8 cellular contexts compared by ENCODE assay signal in the genomic region with DNA sequence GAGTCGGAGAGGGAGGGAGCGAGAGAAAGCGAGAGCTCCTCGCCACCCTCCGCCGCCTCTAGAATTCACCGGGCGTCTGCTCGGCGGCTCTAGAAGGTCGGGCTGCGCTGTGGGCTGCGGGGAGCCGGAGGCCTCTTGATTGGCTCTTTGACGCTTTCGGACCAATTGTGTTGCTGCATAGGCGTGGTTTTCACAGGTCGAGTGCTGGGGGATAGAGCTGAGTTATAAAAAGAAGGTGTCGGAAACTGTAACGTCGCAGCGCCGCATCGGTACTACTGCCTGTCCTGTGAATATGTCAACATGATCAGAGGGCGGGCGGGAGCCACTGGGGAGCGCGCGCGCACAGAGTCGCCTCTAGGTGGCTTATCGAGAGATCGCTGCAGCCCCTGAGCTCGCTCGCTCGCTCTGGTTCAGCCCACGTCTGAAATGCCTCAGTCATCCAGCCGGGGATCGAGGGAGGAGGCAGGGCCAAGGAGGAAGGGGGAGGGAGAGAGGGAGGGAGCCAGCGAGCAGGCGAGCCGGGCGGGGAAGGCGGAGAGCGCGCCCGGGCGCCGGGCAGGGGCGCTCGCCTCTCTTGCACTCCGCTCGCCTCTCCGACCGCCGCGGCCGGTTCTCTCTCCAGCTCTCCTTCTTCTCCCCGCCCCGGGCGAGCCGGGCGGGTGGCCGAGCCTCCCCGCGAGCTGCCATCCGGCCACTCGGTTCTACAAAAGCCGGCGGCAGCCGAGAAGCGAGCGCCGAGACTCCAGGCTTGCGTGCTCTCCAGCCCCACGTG. TPM values are rescaled to one million over a fixed set of nuclear protein-coding genes. Genes with fewer than 3 reads are reported as not detected.
A peak's percentile ranks its signal among the peaks of the same experiment; 100 is the strongest.
DNase-seq lines count a peak whose midpoint lies in the region; ATAC-seq and TF ChIP-seq lines count a peak whose summit lies in the region.

Gene TBX3 (minus strand): TSS at position 78 of the 772 bp plus-strand sequence. CDS start 975 bp downstream, outside the sequence.

- H3K4me3 ChIP-seq in BJ (ENCODE audit: low read depth, low read length) = peak within 1 kb of the TSS; percentile 93
- peak within 1 kb of the TSS; percentile 70 for H3K4me3 ChIP-seq in NT2/D1 (ENCODE audit: insufficient read length, low read depth)

- H3K27me3 ChIP-seq in BJ (ENCODE audit: control insufficient read depth, insufficient read depth, low read length) (no peaks in the 10 kb centered on the region), NT2/D1 (ENCODE audit: insufficient read depth, insufficient read length) (peaks cover 86% of the 10 kb centered on the region), foreskin keratinocyte (no peaks in the 10 kb centered on the region)

- H3K9me3 ChIP-seq in NT2/D1 (ENCODE audit: insufficient read depth, low read length) = no peaks in the 10 kb centered on the region

- peak within 1 kb of the TSS; percentile 82 for H3K4me3 Mint-ChIP-seq in natural killer cell treated with Interleukin-12 subunit alpha and Interleukin-12 subunit beta and Interleukin-15 and Interleukin-18, amount 100 ng/mL, for 72 hours

- peak within 1 kb of the TSS; percentile 86 for H3K27ac ChIP-seq in foreskin keratinocyte
- peak within 1 kb of the TSS; percentile 42 for H3K27ac ChIP-seq in substantia nigra (ENCODE audit: low read depth, low read length, poor library complexity, severe bottlenecking)

- CTCF ChIA-PET in BJ (lab: Yijun Ruan, JAX) = interaction anchor here (0.6 to 3.1 kb wide), 38 partner anchors 9 to 1265 kb away, joined by 3 to 14 read pairs (median 5); no protein-coding TSS in a partner anchor

- POLR2A ChIA-PET in BJ (lab: Charles Lee) = interaction anchor here (0.5 to 2.2 kb wide), 24 partner anchors 9 to 1077 kb away, joined by 3 to 13 read pairs (median 4); no protein-coding TSS in a partner anchor

- H3K4me1 ChIP-seq in NT2/D1 (ENCODE audit: insufficient read depth, insufficient read length) (peaks cover 11% of the 10 kb centered on the region), foreskin keratinocyte (no peaks in the 10 kb centered on the region)

- peaks cover 13 to 18% of the 10 kb centered on the region in 2 donors for H3K4me1 Mint-ChIP-seq in natural killer cell treated with Interleukin-12 subunit alpha and Interleukin-12 subunit beta and Interleukin-15 and Interleukin-18, amount 100 ng/mL, for 72 hours (ENCODE audit: low read depth in 2 of 2)

- DNase-seq in BJ (ENCODE audit: low read depth) (peak; percentile 98), HK-2 (ENCODE audit: unreplicated experiment) (peak; percentile 78), NT2/D1 (ENCODE audit: low read depth, low spot score) (peak; percentile 92), foreskin keratinocyte (peak; percentile 99 to 100), substantia nigra (lab: John Stamatoyannopoulos, UW) (peak in 42 of 49 donors; percentile 1 to 57 (median 30))
- peak; percentile 56 for DNase-seq in activated naive CD4-positive, alpha-beta T cell treated with anti-CD3 and anti-CD28 coated beads, Interleukin-2, amount 50 U/mL, for 16 hours
- DNase-seq in natural killer cell treated with Interleukin-12 subunit alpha and Interleukin-12 subunit beta and Interleukin-15 and Interleukin-18, amount 100 ng/mL, for 72 hours (ENCODE audit: low spot score) = no peak

- H3K36me3 ChIP-seq in BJ (ENCODE audit: control insufficient read depth, insufficient read depth, low read length) (peaks cover 12% of the 10 kb centered on the region), NT2/D1 (ENCODE audit: insufficient read depth, insufficient read length, low read length) (peaks cover 12% of the 10 kb centered on the region)

- no peak within 1 kb of the TSS for H3K27ac Mint-ChIP-seq in natural killer cell treated with Interleukin-12 subunit alpha and Interleukin-12 subunit beta and Interleukin-15 and Interleukin-18, amount 100 ng/mL, for 72 hours

- H3K27me3 Mint-ChIP-seq in natural killer cell treated with Interleukin-12 subunit alpha and Interleukin-12 subunit beta and Interleukin-15 and Interleukin-18, amount 100 ng/mL, for 72 hours = peaks cover 61 to 76% of the 10 kb centered on the region in 2 donors

- H3K9ac ChIP-seq in NT2/D1 (ENCODE audit: insufficient read length, low read depth) = peak within 1 kb of the TSS; percentile 89

- H3K36me3 Mint-ChIP-seq in natural killer cell treated with Interleukin-12 subunit alpha and Interleukin-12 subunit beta and Interleukin-15 and Interleukin-18, amount 100 ng/mL, for 72 hours = peaks cover 4% of the 10 kb centered on the region

- ATAC-seq in foreskin keratinocyte (peak; percentile 90), GM18873 (IDR thresholded peaks at IDR 0.05; ENCODE audit: low FRiP score, unreplicated experiment) (no peak)
- peak; percentile 74 to 82 for ATAC-seq in natural killer cell treated with Interleukin-12 subunit alpha and Interleukin-12 subunit beta and Interleukin-15 and Interleukin-18, amount 100 ng/mL, for 72 hours

- peak; percentile 77 for TF ChIP-seq CTCF in BJ (IDR thresholded peaks at IDR 0.05; ENCODE audit: insufficient read depth, low read depth, low read length)
- peak; percentile 85 for TF ChIP-seq CTCF in foreskin keratinocyte (conservative IDR thresholded peaks at IDR 0.05)

- no peaks in the 10 kb centered on the region for H3K9me3 Mint-ChIP-seq in natural killer cell treated with Interleukin-12 subunit alpha and Interleukin-12 subunit beta and Interleukin-15 and Interleukin-18, amount 100 ng/mL, for 72 hours

RNA-seq across cellular contexts. Expression of gene TBX3, which starts in this region (rescaled TPM):
- polyA plus RNA-seq in BJ (2011; rRNA removed) (66.4 and 75.7 TPM in 2 replicates), foreskin keratinocyte (10.3 and 11.9 TPM in 2 replicates)
- polyA minus RNA-seq in BJ (2011; rRNA and poly(A)+ RNA removed) = 71.2 and 93.8 TPM in 2 replicates
- total RNA-seq in foreskin keratinocyte = 25.1 and 33.5 TPM in 2 replicates
- total RNA-seq in natural killer cell treated with Interleukin-12 subunit alpha and Interleukin-12 subunit beta and Interleukin-15 and Interleukin-18, amount 100 ng/mL, for 72 hours = not detected

Comparison
In these comparisons a context has a peak if more than half of its experiments do, and no peak if none do; other contexts are left out.
1. RNA of gene TBX3 (total RNA-seq): 25.1 to 33.5 TPM in foreskin keratinocyte; not detected in natural killer cell treated with Interleukin-12 subunit alpha and Interleukin-12 subunit beta and Interleukin-15 and Interleukin-18, amount 100 ng/mL, for 72 hours; every median in the first group is over 10 times any median in the second.
2. Peak in ATAC-seq in natural killer cell treated with Interleukin-12 subunit alpha and Interleukin-12 subunit beta and Interleukin-15 and Interleukin-18, amount 100 ng/mL, for 72 hours; RNA of the gene not detected or under 1 TPM.